ENCODE assay signal across 22 cellular contexts in genomic region chr3:80227216-80227615, GRCh38.
DNase-seq lines count a peak whose midpoint lies in the region; ATAC-seq, FAIRE-seq and TF ChIP-seq lines count a peak whose summit lies in the region.
"Had no signal": no experiment of that assay in that cellular context is flagged by ENCODE, and none has a peak within 500 bp of the region (broad histone marks: within the 10 kb centered on the region; RNA-seq: fewer than 3 reads in every experiment).

No MANE protein-coding gene starts in this region.

- H3K27ac ChIP-seq in IMR-90 (ENCODE audit: insufficient read depth, low read length) (no peak overlapping the region), PC-9 (no peak overlapping the region)
- H3K27ac ChIP-seq: BLaER1, KMS-11 had no signal

- in situ Hi-C loops in IMR-90 (cut with MboI; ENCODE audit: low sequenced_read_pairs), result no loop called here

- H3K14ac ChIP-seq in IMR-90 (replicated peaks; ENCODE audit: low read depth, low read length), result no peak overlapping the region

- no peak overlapping the region for H3K23ac ChIP-seq in IMR-90 (ENCODE audit: low read depth, low read length)

- no peak overlapping the region for H3K4ac ChIP-seq in IMR-90 (ENCODE audit: low read depth, low read length)

- no peaks in the 10 kb centered on the region for H3F3A ChIP-seq in PC-9 (ENCODE audit: insufficient read depth, low read depth)

- no peaks in the 10 kb centered on the region for H3K79me2 ChIP-seq in PC-9 (ENCODE audit: low read depth)

- no peak for TF ChIP-seq POLR2A in IMR-90 (IDR thresholded peaks at IDR 0.05; ENCODE audit: low read depth, low read length)

- no peak overlapping the region for H2BK15ac ChIP-seq in IMR-90 (ENCODE audit: low read depth, low read length)

- no peaks in the 10 kb centered on the region for H3K79me1 ChIP-seq in IMR-90 (ENCODE audit: low read depth in 1 of 2, low read length in 2 of 2)

- no CpG with 5 or more reads among the region's 1 CpG for WGBS in IMR-90 (ENCODE audit: extremely low coverage in 2 of 2, insufficient read length in 1 of 2), 2 experiments

- H2BK20ac ChIP-seq in IMR-90 (ENCODE audit: low read depth, low read length), result no peak overlapping the region

- H3K9ac ChIP-seq in IMR-90 (ENCODE audit: low read depth, low read length), result no peak overlapping the region
- H3K9ac ChIP-seq: BLaER1, KMS-11 had no signal

- no peak overlapping the region for H4K8ac ChIP-seq in IMR-90 (ENCODE audit: low read depth in 2 of 2, low read length in 2 of 2)

- no peaks in the 10 kb centered on the region for H3K36me3 ChIP-seq in IMR-90 (ENCODE audit: control insufficient read depth, insufficient read depth, low read length)
- no peaks in the 10 kb centered on the region for H3K36me3 ChIP-seq in PC-9 (ENCODE audit: low read depth)
- no peaks in the 10 kb centered on the region for H3K36me3 ChIP-seq in bronchial epithelial cell (ENCODE audit: control insufficient read depth, insufficient read depth, low read length)
- H3K36me3 ChIP-seq: BLaER1 had no signal

- H3K4me2 ChIP-seq in IMR-90 (ENCODE audit: low read depth, low read length), result no peak overlapping the region
- H3K4me2 ChIP-seq in PC-9, result no peak overlapping the region
- H3K4me2 ChIP-seq: BLaER1, KMS-11 had no signal

- DNase-seq in IMR-90 (peak; percentile 13), PC-9 (no peak), bronchial epithelial cell (ENCODE audit: low read depth) (peak; percentile 33), glomerular visceral epithelial cell (ENCODE audit: extremely low spot score) (peak; percentile 8), left cardiac atrium (no peak)
- DNase-seq in activated CD4-positive, alpha-beta T cell treated with anti-CD3 and anti-CD28 coated beads, Interleukin-2, amount 50 U/mL, for 1 hour, result no peak
- DNase-seq in stimulated activated CD4-positive, alpha-beta T cell treated with anti-CD3 and anti-CD28 coated beads, Interleukin-4, amount 100 ng/mL, for 24 hours, result no peak
- DNase-seq: CD4-positive, CD25-positive, alpha-beta regulatory T cell; NCI-H1092; NCI-H1417 treated with DMSO at 0.1 percent for 48 hours; NCI-H1694 treated with DMSO at 0.1 percent for 48 hours; NCI-H2081; NCI-H345; NCI-H524; NCI-H748 treated with DMSO at 0.1 percent for 48 hours; RPMI8226; SHP77 had no signal

- no peak overlapping the region for H3K56ac ChIP-seq in IMR-90 (ENCODE audit: extremely low read depth, insufficient read depth, low read length)

- ATAC-seq in IMR-90 (ENCODE audit: low read depth), result no peak
- no peak for ATAC-seq in GM19035 (IDR thresholded peaks at IDR 0.05; ENCODE audit: unreplicated experiment)
- no peak for ATAC-seq in left cardiac atrium
- ATAC-seq: HCT116 had no signal

- H3K9me1 ChIP-seq in IMR-90 (ENCODE audit: insufficient read depth, low read length), result no peaks in the 10 kb centered on the region

- H3K18ac ChIP-seq in IMR-90 (ENCODE audit: low read depth, low read length), result no peak overlapping the region

- POLR2A ChIA-PET in IMR-90 (lab: Charles Lee; ENCODE audit: unreplicated experiment), result no interaction called here
- POLR2A ChIA-PET in PC-9 (lab: Charles Lee; ENCODE audit: unreplicated experiment), result no interaction called here

- no peak overlapping the region for H2AK9ac ChIP-seq in IMR-90 (replicated peaks; ENCODE audit: low read depth, low read length, poor library complexity)

- CTCF ChIA-PET in IMR-90 (lab: Yijun Ruan, JAX), result no interaction called here
- CTCF ChIA-PET in PC-9 (lab: Charles Lee), result no interaction called here

- H2BK5ac ChIP-seq in IMR-90 (ENCODE audit: low read depth, low read length, poor library complexity, severe bottlenecking), result no peak overlapping the region

- TF ChIP-seq CTCF in IMR-90 (conservative IDR thresholded peaks at IDR 0.05; ENCODE audit: low read depth, low read length) (no peak), PC-9 (conservative IDR thresholded peaks at IDR 0.05) (no peak), bronchial epithelial cell (IDR thresholded peaks at IDR 0.05; ENCODE audit: insufficient read depth, low read length, severe bottlenecking) (no peak)

- no peak for TF ChIP-seq RAD21 in IMR-90 (IDR thresholded peaks at IDR 0.05; ENCODE audit: low read length)

- H3K27me3 ChIP-seq in IMR-90 (ENCODE audit: control insufficient read depth, insufficient read depth, low read length), result no peaks in the 10 kb centered on the region
- H3K27me3 ChIP-seq in PC-9 (ENCODE audit: insufficient read depth, low read depth), result no peaks in the 10 kb centered on the region
- no peaks in the 10 kb centered on the region for H3K27me3 ChIP-seq in bronchial epithelial cell (ENCODE audit: control insufficient read depth, insufficient read depth, low read length)
- H3K27me3 ChIP-seq: BLaER1 had no signal

- H3K9me2 ChIP-seq in PC-9 (ENCODE audit: insufficient read depth), result no peaks in the 10 kb centered on the region

- H4K20me1 ChIP-seq in IMR-90 (ENCODE audit: insufficient read depth, low read length) (no peaks in the 10 kb centered on the region), PC-9 (ENCODE audit: insufficient read depth) (no peaks in the 10 kb centered on the region)
- H4K20me1 ChIP-seq: BLaER1 had no signal

- intact Hi-C loops in IMR-90 (cut with micrococcal nuclease), result no loop called here
- intact Hi-C loops in PC-9 (cut with micrococcal nuclease; ENCODE audit: unreplicated experiment), result no loop called here
- intact Hi-C loops in left cardiac atrium (cut with DNase I), result no loop called here

- FAIRE-seq in bronchial epithelial cell (lab: Jason Lieb, UNC), result no peak
- FAIRE-seq: A204.1 had no signal

- no peak overlapping the region for H4K5ac ChIP-seq in IMR-90 (ENCODE audit: low read depth, low read length)

- H2AFZ ChIP-seq in IMR-90 (replicated peaks; ENCODE audit: low read length, poor library complexity), result no peak overlapping the region
- H2AFZ ChIP-seq in PC-9, result peak overlapping the region; percentile 27; the same call in 1 of the 2 replicates

- H3K4me1 ChIP-seq in IMR-90 (ENCODE audit: control insufficient read depth, insufficient read depth, low read length), result no peaks in the 10 kb centered on the region
- H3K4me1 ChIP-seq in PC-9 (replicated peaks; ENCODE audit: insufficient read depth), result peaks cover 2% of the 10 kb centered on the region; the same call in 1 of the 2 replicates
- H3K4me1 ChIP-seq: BLaER1 had no signal

- BruUV-seq in IMR-90 (replicated peaks; lab: Mats Ljungman, UMichigan) (no TSS peak), PC-9 (replicated peaks; lab: Mats Ljungman, UMichigan) (no TSS peak)

- H3K9me3 ChIP-seq in IMR-90 (ENCODE audit: control insufficient read depth, insufficient read depth, low read length) (no peaks in the 10 kb centered on the region), PC-9 (ENCODE audit: insufficient read depth, low read depth) (no peaks in the 10 kb centered on the region)
- H3K9me3 ChIP-seq: BLaER1 had no signal

- no peak overlapping the region for H2AK5ac ChIP-seq in IMR-90 (ENCODE audit: low read depth, low read length)

- H2BK120ac ChIP-seq in IMR-90 (ENCODE audit: low read depth, low read length), result no peak overlapping the region

- H4K91ac ChIP-seq in IMR-90 (ENCODE audit: insufficient read depth, low read depth, low read length), result no peak overlapping the region

- H3K4me3 ChIP-seq in IMR-90 (ENCODE audit: insufficient read depth, low read depth, low read length) (no peak overlapping the region), PC-9 (no peak overlapping the region), bronchial epithelial cell (ENCODE audit: low read depth, low read length) (no peak overlapping the region)
- H3K4me3 ChIP-seq: BLaER1 had no signal

- dilution Hi-C loops in IMR-90 (cut with HindIII; ENCODE audit: low sequenced_read_pairs, unreplicated experiment), result no loop called here

TF ChIP-seq in IMR-90, 13 proteins besides CTCF, POLR2A, EP300 and RAD21:
- no peak for TF ChIP-seq NFE2L2 (IDR thresholded peaks at IDR 0.05; ENCODE audit: low read depth, low read length)
- TF ChIP-seq ELK1 (IDR thresholded peaks at IDR 0.05; ENCODE audit: borderline replicate concordance, low read depth, low read length), result no peak
- TF ChIP-seq CEBPB (IDR thresholded peaks at IDR 0.05; ENCODE audit: low read depth, low read length), result no peak
- no peak for TF ChIP-seq RFX5 (IDR thresholded peaks at IDR 0.05; ENCODE audit: low read depth, low read length)
- no peak for TF ChIP-seq MXI1 (IDR thresholded peaks at IDR 0.05; ENCODE audit: borderline replicate concordance, low read depth, low read length)
- no peak for TF ChIP-seq SMC3 (IDR thresholded peaks at IDR 0.05; ENCODE audit: low read depth, low read length)
- no peak for TF ChIP-seq MAFK (IDR thresholded peaks at IDR 0.05; ENCODE audit: low read depth, low read length)
- TF ChIP-seq FOS (IDR thresholded peaks at IDR 0.05; ENCODE audit: low read depth, low read length), result no peak
- TF ChIP-seq USF2 (IDR thresholded peaks at IDR 0.05; ENCODE audit: low read depth, low read length), result no peak
- no peak for TF ChIP-seq CHD1 (IDR thresholded peaks at IDR 0.05; ENCODE audit: low read depth, low read length)
TF ChIP-seq in IMR-90: peak in this region for 0.

Comparison
In these comparisons a context has a peak if more than half of its experiments do, and no peak if none do; other contexts are left out.
1. DNase-seq: peak in IMR-90 (single experiment), bronchial epithelial cell (single experiment) and glomerular visceral epithelial cell (single experiment); none in PC-9 (0 of 2), activated CD4-positive, alpha-beta T cell treated with anti-CD3 and anti-CD28 coated beads, Interleukin-2, amount 50 U/mL, for 1 hour (single experiment), stimulated activated CD4-positive, alpha-beta T cell treated with anti-CD3 and anti-CD28 coated beads, Interleukin-4, amount 100 ng/mL, for 24 hours (single experiment) and left cardiac atrium (single experiment).